In genomic region chr12:779745-780734, GRCh38 we compare ENCODE assay signal across 8 cellular contexts. TPM values are rescaled to one million over a fixed set of nuclear protein-coding genes. Genes with fewer than 3 reads are reported as not detected.
DNase-seq lines count a peak whose midpoint lies in the region; ATAC-seq and TF ChIP-seq lines count a peak whose summit lies in the region.

No MANE protein-coding gene starts in this region.

- H3K36me3 Mint-ChIP-seq in GM23338 (ENCODE audit: low read depth), result no peaks in the 10 kb centered on the region
- peaks cover 11% of the 10 kb centered on the region for H3K36me3 Mint-ChIP-seq in activated T-helper 2 cell treated with anti-CD3 and anti-CD28 coated beads, Interferon-gamma antibody, Interleukin-2, Interleukin-4, amounts not matched to agents 10 μg/mL and 5 μg/mL and 100 μg/mL, durations not matched to agents 14 hours and 24 hours and 36 hours (ENCODE audit: low read depth)

- H3K9me3 Mint-ChIP-seq in GM23338, result no peaks in the 10 kb centered on the region
- no peaks in the 10 kb centered on the region for H3K9me3 Mint-ChIP-seq in activated T-helper 2 cell treated with anti-CD3 and anti-CD28 coated beads, Interferon-gamma antibody, Interleukin-2, Interleukin-4, amounts not matched to agents 10 μg/mL and 5 μg/mL and 100 μg/mL, durations not matched to agents 14 hours and 24 hours and 36 hours

- no peak overlapping the region for H3K4me3 Mint-ChIP-seq in GM23338
- H3K4me3 Mint-ChIP-seq in activated T-helper 2 cell treated with anti-CD3 and anti-CD28 coated beads, Interferon-gamma antibody, Interleukin-2, Interleukin-4, amounts not matched to agents 10 μg/mL and 5 μg/mL and 100 μg/mL, durations not matched to agents 14 hours and 24 hours and 36 hours (ENCODE audit: low read depth), result peak overlapping the region; percentile 62

- no peak overlapping the region for H3K27ac Mint-ChIP-seq in GM23338
- H3K27ac Mint-ChIP-seq in activated T-helper 2 cell treated with anti-CD3 and anti-CD28 coated beads, Interferon-gamma antibody, Interleukin-2, Interleukin-4, amounts not matched to agents 10 μg/mL and 5 μg/mL and 100 μg/mL, durations not matched to agents 14 hours and 24 hours and 36 hours, result peak overlapping the region; percentile 50

- H3K27me3 Mint-ChIP-seq in GM23338 (ENCODE audit: insufficient read depth, low read depth, poor library complexity), result no peaks in the 10 kb centered on the region
- no peaks in the 10 kb centered on the region for H3K27me3 Mint-ChIP-seq in activated T-helper 2 cell treated with anti-CD3 and anti-CD28 coated beads, Interferon-gamma antibody, Interleukin-2, Interleukin-4, amounts not matched to agents 10 μg/mL and 5 μg/mL and 100 μg/mL, durations not matched to agents 14 hours and 24 hours and 36 hours (ENCODE audit: low read depth)

- peaks cover 15% of the 10 kb centered on the region for H3K4me1 Mint-ChIP-seq in GM23338
- peaks cover 50% of the 10 kb centered on the region for H3K4me1 Mint-ChIP-seq in activated T-helper 2 cell treated with anti-CD3 and anti-CD28 coated beads, Interferon-gamma antibody, Interleukin-2, Interleukin-4, amounts not matched to agents 10 μg/mL and 5 μg/mL and 100 μg/mL, durations not matched to agents 14 hours and 24 hours and 36 hours (ENCODE audit: low read depth)

- no peak overlapping the region for H3K4me3 ChIP-seq in GM23338

- no peak overlapping the region for H3K4me2 ChIP-seq in GM23338

- intact Hi-C loops in activated T-helper 2 cell treated with anti-CD3 and anti-CD28 coated beads, Interferon-gamma antibody, Interleukin-2, Interleukin-4, amounts not matched to agents 10 μg/mL and 5 μg/mL and 100 μg/mL, durations not matched to agents 14 hours and 24 hours and 36 hours (cut with micrococcal nuclease), result loop anchor here (2.0 to 5.0 kb wide), 2 partner anchors 15 to 547 kb away; no protein-coding TSS in a partner anchor

- peaks cover 25% of the 10 kb centered on the region for H4K20me1 ChIP-seq in GM23338 (replicated peaks; ENCODE audit: insufficient read depth)

- peaks cover 14% of the 10 kb centered on the region for H3K4me1 ChIP-seq in GM23338 (ENCODE audit: insufficient read depth)

- H2AFZ ChIP-seq in GM23338, result no peak overlapping the region

- no peaks in the 10 kb centered on the region for H3K9me2 ChIP-seq in GM23338 (ENCODE audit: insufficient read depth)

- CTCF ChIA-PET in GM10248 (lab: Yijun Ruan, JAX), result interaction anchor here (0.9 to 2.1 kb wide), 14 partner anchors 8 to 204 kb away, joined by 3 to 13 read pairs (median 6); no protein-coding TSS in a partner anchor

- no peaks in the 10 kb centered on the region for H3K27me3 ChIP-seq in GM23338 (ENCODE audit: insufficient read depth)

- POLR2A ChIA-PET in GM10248 (lab: Yijun Ruan, JAX), result no interaction called here

- DNase-seq in AG08395 (ENCODE audit: low spot score) (peak; percentile 55), GM23338 (ENCODE audit: low spot score) (no peak), kidney glomerular epithelial cell (lab: John Stamatoyannopoulos, UW) (peak; percentile 78), GM10248 (ENCODE audit: extremely low spot score) (no peak), HK-2 (ENCODE audit: unreplicated experiment) (no peak), NOMO-1 treated with dmso at 0.1 percent for 144 hours (lab: John Stamatoyannopoulos, UW; ENCODE audit: unreplicated experiment) (no peak)
- no peak for DNase-seq in activated T-helper 2 cell treated with anti-CD3 and anti-CD28 coated beads, Interferon-gamma antibody, Interleukin-2, Interleukin-4, amounts not matched to agents 10 μg/mL and 5 μg/mL and 100 μg/mL, durations not matched to agents 14 hours and 24 hours and 36 hours (ENCODE audit: low spot score)
- DNase-seq in stimulated activated CD4-positive, alpha-beta T cell treated with anti-CD3 and anti-CD28 coated beads, Interleukin-1b, Interleukin-23, amount 100 ng/mL, for 48 hours, result no peak

- TF ChIP-seq CTCF in GM23338 (conservative IDR thresholded peaks at IDR 0.05; ENCODE audit: low read depth in 2 of 2) (no peak), GM10248 (IDR thresholded peaks at IDR 0.05; ENCODE audit: control extremely low read depth, extremely low read depth, low read depth, missing control alignments) (no peak)

- H3K79me2 ChIP-seq in GM23338 (replicated peaks; ENCODE audit: insufficient read depth), result peaks cover 93% of the 10 kb centered on the region

- no peaks in the 10 kb centered on the region for H3F3A ChIP-seq in GM23338 (replicated peaks; ENCODE audit: low read depth)

- ATAC-seq in GM23338, result no peak

- H3K27ac ChIP-seq in GM23338 (ENCODE audit: low read depth), result 0 out of 2 replicates have a peak overlapping the region, but pooled peaks have one; percentile 28

- H3K36me3 ChIP-seq in GM23338 (ENCODE audit: insufficient read depth), result no peaks in the 10 kb centered on the region

TF ChIP-seq in GM23338, 12 proteins besides CTCF, POLR2A, EP300 and RAD21 (continues in another document):
- TF ChIP-seq JUNB (IDR thresholded peaks at IDR 0.05; ENCODE audit: unreplicated experiment) (no peak), STAT1 (IDR thresholded peaks at IDR 0.05; ENCODE audit: unreplicated experiment) (no peak), ZNF114 (CRISPR knock-in tag; IDR thresholded peaks at IDR 0.05) (no peak), ZNF462 (CRISPR knock-in tag; IDR thresholded peaks at IDR 0.05) (no peak), ZNF331 (CRISPR knock-in tag; IDR thresholded peaks at IDR 0.05; ENCODE audit: low read depth) (no peak), CREB1 (CRISPR knock-in tag; IDR thresholded peaks at IDR 0.05; ENCODE audit: low read depth) (no peak), POLR2AphosphoS5 (IDR thresholded peaks at IDR 0.05; ENCODE audit: low read depth) (no peak)

RNA-seq across cellular contexts. Expression of gene WNK1, which starts 27.7 kb away (rescaled TPM):
- 114 and 119 TPM in 2 replicates for total RNA-seq in GM23338 (2014; rRNA removed; shearing (Covaris generic))
- 74.9 and 86.8 TPM in 2 replicates for polyA plus RNA-seq in GM23338 (2016; fragmentation: Nextera tagmentation; extraction: Ambion mirVana)
- total RNA-seq in activated T-helper 2 cell treated with anti-CD3 and anti-CD28 coated beads, Interferon-gamma antibody, Interleukin-2, Interleukin-4, amounts not matched to agents 10 μg/mL and 5 μg/mL and 100 μg/mL, durations not matched to agents 14 hours and 24 hours and 36 hours, result 146 and 157 TPM in 2 replicates

Comparison
In these comparisons a context has a peak if more than half of its experiments do, and no peak if none do; other contexts are left out.
1. DNase-seq: peak in AG08395 (single experiment) and kidney glomerular epithelial cell (single experiment); none in GM23338 (single experiment), activated T-helper 2 cell treated with anti-CD3 and anti-CD28 coated beads, Interferon-gamma antibody, Interleukin-2, Interleukin-4, amounts not matched to agents 10 μg/mL and 5 μg/mL and 100 μg/mL, durations not matched to agents 14 hours and 24 hours and 36 hours (single experiment), GM10248 (single experiment), stimulated activated CD4-positive, alpha-beta T cell treated with anti-CD3 and anti-CD28 coated beads, Interleukin-1b, Interleukin-23, amount 100 ng/mL, for 48 hours (single experiment), HK-2 (single experiment) and NOMO-1 treated with dmso at 0.1 percent for 144 hours (single experiment).